In the genomic region with DNA sequence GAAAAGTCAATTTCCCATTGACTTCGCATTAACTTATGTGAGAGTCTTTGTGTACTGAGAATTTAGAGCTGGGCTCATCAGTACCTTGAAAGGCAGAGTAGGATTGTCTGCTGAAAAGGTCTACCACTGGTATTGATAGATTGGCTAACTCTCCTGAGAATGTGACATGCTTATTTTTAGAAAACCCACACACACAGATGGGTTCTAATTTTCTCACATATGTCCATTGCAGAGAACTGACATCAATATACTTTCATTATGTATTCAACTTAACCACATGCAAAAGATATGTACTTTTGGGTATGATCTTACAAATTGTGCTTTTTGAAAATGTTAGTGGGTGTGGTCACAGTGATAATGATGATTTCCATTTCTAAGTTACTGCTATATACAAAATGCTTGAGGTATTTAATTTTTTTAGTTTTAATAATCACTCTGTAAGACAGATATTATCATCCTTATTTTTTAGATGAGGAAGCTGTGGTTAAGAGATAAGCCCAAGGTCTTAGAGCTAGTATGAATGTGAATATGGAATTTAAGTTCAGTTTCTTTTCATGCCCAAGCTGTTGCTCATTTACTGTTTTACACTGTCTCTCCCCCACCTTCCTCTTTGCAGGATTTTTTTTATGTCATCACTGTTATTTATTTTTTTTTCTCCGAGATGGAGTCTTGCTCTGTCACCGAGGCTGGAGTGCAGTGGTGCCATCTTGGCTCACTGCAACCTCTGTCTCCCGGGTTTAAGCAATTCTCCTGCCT, we compare ENCODE assay signal across 11 cellular contexts.
DNase-seq lines count a peak whose midpoint lies in the region; ATAC-seq and TF ChIP-seq lines count a peak whose summit lies in the region.
"Had no signal": no experiment of that assay in that cellular context is flagged by ENCODE, and none has a peak within 500 bp of the region (broad histone marks: within the 10 kb centered on the region; RNA-seq: fewer than 3 reads in every experiment).

No MANE protein-coding gene starts in this region.

- ATAC-seq in GM18519 (IDR thresholded peaks at IDR 0.05; ENCODE audit: low FRiP score, unreplicated experiment) (peak; percentile 87), GM21576 (IDR thresholded peaks at IDR 0.05; ENCODE audit: unreplicated experiment) (peak; percentile 70), HG03457 (IDR thresholded peaks at IDR 0.05; ENCODE audit: unreplicated experiment) (peak; percentile 80)
- ATAC-seq: psoas muscle had no signal

- DNase-seq in choroid plexus epithelial cell (ENCODE audit: low read depth) (peak; percentile 36), NCI-H2029 treated with DMSO at 0.1 percent for 48 hours (lab: John Stamatoyannopoulos, UW) (no peak), NCI-H1105 (lab: John Stamatoyannopoulos, UW) (no peak), middle frontal gyrus (ENCODE audit: extremely low spot score, low spot score) (no peak), CD1c-positive myeloid dendritic cell (ENCODE audit: extremely low spot score) (no peak)
- DNase-seq: NCI-H69, psoas muscle had no signal

- no peak overlapping the region for H3K4me3 ChIP-seq in choroid plexus epithelial cell (ENCODE audit: low read depth, low read length)
- H3K4me3 ChIP-seq: psoas muscle, suprapubic skin had no signal

- no peak for TF ChIP-seq CTCF in choroid plexus epithelial cell (conservative IDR thresholded peaks at IDR 0.05; ENCODE audit: low read depth, low read length)
